ENCODE assay signal across 1 cellular context in the genomic region with DNA sequence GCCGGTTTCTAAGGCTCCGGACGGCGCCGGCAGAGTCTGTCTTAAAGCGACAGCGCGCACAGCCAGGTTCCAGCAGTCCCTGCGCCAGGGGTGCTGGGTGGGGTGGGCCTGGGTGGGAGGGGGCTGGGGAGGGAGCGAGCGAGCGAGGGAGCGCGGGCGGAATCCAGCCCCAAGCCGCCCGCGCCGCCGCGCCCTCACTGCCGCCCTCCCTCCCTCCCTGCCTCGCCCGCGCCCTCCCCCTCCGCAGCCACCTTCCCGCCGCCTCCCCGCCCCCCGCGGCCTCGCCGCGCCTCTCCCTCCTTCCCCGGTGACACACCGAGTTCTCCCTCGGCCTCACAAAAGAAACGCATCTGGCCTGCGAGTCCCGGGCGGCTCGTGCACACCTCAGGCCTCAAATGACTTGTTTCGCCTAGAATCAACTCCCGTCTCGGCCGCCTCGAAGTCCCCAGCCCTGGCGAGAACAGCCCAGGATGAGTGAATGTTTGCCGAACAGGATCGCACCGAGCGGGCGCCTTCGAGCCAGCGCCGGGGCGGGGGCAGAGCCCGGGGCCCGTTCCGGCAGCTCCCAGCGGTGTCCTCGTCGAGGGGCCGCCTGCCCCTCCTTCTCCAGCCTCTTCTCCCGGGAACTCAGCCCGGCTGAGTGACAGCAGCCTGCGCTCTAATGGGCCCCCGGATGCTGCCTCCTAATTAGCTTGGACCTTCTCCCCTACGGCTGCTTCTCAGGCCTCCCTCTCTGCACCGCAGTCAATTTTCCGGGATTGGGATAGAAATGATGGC.
TF ChIP-seq lines count a peak whose summit lies in the region.

A gene (minus strand): TSS at position 43 of the 777 bp plus-strand sequence. CDS start 347 bp downstream, outside the sequence.

TF ChIP-seq in HepG2, 621 proteins besides CTCF, POLR2A, EP300 and RAD21 (continued from another document and continues in another):
- TF ChIP-seq, protein P1, sequence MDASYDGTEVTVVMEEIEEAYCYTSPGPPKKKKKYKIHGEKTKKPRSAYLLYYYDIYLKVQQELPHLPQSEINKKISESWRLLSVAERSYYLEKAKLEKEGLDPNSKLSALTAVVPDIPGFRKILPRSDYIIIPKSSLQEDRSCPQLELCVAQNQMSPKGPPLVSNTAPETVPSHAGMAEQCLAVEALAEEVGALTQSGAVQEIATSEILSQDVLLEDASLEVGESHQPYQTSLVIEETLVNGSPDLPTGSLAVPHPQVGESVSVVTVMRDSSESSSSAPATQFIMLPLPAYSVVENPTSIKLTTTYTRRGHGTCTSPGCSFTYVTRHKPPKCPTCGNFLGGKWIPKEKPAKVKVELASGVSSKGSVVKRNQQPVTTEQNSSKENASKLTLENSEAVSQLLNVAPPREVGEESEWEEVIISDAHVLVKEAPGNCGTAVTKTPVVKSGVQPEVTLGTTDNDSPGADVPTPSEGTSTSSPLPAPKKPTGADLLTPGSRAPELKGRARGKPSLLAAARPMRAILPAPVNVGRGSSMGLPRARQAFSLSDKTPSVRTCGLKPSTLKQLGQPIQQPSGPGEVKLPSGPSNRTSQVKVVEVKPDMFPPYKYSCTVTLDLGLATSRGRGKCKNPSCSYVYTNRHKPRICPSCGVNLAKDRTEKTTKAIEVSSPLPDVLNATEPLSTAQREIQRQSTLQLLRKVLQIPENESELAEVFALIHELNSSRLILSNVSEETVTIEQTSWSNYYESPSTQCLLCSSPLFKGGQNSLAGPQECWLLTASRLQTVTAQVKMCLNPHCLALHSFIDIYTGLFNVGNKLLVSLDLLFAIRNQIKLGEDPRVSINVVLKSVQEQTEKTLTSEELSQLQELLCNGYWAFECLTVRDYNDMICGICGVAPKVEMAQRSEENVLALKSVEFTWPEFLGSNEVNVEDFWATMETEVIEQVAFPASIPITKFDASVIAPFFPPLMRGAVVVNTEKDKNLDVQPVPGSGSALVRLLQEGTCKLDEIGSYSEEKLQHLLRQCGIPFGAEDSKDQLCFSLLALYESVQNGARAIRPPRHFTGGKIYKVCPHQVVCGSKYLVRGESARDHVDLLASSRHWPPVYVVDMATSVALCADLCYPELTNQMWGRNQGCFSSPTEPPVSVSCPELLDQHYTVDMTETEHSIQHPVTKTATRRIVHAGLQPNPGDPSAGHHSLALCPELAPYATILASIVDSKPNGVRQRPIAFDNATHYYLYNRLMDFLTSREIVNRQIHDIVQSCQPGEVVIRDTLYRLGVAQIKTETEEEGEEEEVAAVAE (CRISPR knock-in tag; IDR thresholded peaks at IDR 0.05; ENCODE audit: borderline replicate concordance), result no peak; the same call in 1 of the 2 replicates
- TF ChIP-seq, protein P2, sequence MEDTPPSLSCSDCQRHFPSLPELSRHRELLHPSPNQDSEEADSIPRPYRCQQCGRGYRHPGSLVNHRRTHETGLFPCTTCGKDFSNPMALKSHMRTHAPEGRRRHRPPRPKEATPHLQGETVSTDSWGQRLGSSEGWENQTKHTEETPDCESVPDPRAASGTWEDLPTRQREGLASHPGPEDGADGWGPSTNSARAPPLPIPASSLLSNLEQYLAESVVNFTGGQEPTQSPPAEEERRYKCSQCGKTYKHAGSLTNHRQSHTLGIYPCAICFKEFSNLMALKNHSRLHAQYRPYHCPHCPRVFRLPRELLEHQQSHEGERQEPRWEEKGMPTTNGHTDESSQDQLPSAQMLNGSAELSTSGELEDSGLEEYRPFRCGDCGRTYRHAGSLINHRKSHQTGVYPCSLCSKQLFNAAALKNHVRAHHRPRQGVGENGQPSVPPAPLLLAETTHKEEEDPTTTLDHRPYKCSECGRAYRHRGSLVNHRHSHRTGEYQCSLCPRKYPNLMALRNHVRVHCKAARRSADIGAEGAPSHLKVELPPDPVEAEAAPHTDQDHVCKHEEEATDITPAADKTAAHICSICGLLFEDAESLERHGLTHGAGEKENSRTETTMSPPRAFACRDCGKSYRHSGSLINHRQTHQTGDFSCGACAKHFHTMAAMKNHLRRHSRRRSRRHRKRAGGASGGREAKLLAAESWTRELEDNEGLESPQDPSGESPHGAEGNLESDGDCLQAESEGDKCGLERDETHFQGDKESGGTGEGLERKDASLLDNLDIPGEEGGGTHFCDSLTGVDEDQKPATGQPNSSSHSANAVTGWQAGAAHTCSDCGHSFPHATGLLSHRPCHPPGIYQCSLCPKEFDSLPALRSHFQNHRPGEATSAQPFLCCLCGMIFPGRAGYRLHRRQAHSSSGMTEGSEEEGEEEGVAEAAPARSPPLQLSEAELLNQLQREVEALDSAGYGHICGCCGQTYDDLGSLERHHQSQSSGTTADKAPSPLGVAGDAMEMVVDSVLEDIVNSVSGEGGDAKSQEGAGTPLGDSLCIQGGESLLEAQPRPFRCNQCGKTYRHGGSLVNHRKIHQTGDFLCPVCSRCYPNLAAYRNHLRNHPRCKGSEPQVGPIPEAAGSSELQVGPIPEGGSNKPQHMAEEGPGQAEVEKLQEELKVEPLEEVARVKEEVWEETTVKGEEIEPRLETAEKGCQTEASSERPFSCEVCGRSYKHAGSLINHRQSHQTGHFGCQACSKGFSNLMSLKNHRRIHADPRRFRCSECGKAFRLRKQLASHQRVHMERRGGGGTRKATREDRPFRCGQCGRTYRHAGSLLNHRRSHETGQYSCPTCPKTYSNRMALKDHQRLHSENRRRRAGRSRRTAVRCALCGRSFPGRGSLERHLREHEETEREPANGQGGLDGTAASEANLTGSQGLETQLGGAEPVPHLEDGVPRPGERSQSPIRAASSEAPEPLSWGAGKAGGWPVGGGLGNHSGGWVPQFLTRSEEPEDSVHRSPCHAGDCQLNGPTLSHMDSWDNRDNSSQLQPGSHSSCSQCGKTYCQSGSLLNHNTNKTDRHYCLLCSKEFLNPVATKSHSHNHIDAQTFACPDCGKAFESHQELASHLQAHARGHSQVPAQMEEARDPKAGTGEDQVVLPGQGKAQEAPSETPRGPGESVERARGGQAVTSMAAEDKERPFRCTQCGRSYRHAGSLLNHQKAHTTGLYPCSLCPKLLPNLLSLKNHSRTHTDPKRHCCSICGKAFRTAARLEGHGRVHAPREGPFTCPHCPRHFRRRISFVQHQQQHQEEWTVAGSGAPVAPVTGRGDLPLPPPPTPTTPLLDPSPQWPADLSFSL (CRISPR knock-in tag; IDR thresholded peaks at IDR 0.05), result no peak
- peak; percentile 91 for TF ChIP-seq ZSCAN25 (CRISPR knock-in tag; IDR thresholded peaks at IDR 0.05)
- TF ChIP-seq, protein P3, sequence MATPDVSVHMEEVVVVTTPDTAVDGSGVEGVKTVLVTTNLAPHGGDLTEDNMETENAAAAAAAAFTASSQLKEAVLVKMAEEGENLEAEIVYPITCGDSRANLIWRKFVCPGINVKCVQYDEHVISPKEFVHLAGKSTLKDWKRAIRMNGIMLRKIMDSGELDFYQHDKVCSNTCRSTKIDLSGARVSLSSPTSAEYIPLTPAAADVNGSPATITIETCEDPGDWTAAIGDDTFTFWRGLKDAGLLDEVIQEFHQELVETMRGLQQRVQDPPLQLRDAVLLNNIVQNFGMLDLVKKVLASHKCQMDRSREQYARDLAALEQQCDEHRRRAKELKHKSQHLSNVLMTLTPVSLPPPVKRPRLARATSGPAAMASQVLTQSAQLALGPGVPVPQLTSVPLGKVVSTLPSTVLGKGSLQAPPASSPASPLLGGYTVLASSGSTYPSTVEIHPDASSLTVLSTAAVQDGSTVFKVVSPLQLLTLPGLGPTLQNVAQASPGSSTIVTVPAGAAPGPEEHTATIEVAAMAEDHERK (CRISPR knock-in tag; IDR thresholded peaks at IDR 0.05; ENCODE audit: low read depth), result no peak
- TF ChIP-seq MAFF (IDR thresholded peaks at IDR 0.05; ENCODE audit: low read depth, low read length), result no peak
- no peak for TF ChIP-seq AKAP8 (CRISPR knock-in tag; IDR thresholded peaks at IDR 0.05)
- peak; percentile 54; the same call in 1 of the 2 replicates for TF ChIP-seq ARHGAP35 (CRISPR knock-in tag; IDR thresholded peaks at IDR 0.05; ENCODE audit: borderline replicate concordance)
- TF ChIP-seq, protein P4, sequence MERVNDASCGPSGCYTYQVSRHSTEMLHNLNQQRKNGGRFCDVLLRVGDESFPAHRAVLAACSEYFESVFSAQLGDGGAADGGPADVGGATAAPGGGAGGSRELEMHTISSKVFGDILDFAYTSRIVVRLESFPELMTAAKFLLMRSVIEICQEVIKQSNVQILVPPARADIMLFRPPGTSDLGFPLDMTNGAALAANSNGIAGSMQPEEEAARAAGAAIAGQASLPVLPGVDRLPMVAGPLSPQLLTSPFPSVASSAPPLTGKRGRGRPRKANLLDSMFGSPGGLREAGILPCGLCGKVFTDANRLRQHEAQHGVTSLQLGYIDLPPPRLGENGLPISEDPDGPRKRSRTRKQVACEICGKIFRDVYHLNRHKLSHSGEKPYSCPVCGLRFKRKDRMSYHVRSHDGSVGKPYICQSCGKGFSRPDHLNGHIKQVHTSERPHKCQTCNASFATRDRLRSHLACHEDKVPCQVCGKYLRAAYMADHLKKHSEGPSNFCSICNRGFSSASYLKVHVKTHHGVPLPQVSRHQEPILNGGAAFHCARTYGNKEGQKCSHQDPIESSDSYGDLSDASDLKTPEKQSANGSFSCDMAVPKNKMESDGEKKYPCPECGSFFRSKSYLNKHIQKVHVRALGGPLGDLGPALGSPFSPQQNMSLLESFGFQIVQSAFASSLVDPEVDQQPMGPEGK (CRISPR knock-in tag; IDR thresholded peaks at IDR 0.05), result peak; percentile 62
- no peak for TF ChIP-seq ZNF335 (CRISPR knock-in tag; IDR thresholded peaks at IDR 0.05)
- 0 out of 2 replicates have a peak, but pooled peaks have one; percentile 25 for TF ChIP-seq SALL1 (CRISPR knock-in tag; IDR thresholded peaks at IDR 0.05)
- no peak for TF ChIP-seq ZNF841 (CRISPR knock-in tag; IDR thresholded peaks at IDR 0.05; ENCODE audit: borderline replicate concordance)
- TF ChIP-seq ZNF329 (CRISPR knock-in tag; IDR thresholded peaks at IDR 0.05; ENCODE audit: low read depth), result no peak
- TF ChIP-seq ZNF547 (CRISPR knock-in tag; IDR thresholded peaks at IDR 0.05), result no peak
- TF ChIP-seq ZNF501 (CRISPR knock-in tag; IDR thresholded peaks at IDR 0.05), result peak; percentile 66; the same call in 1 of the 2 replicates
- TF ChIP-seq, protein P5, sequence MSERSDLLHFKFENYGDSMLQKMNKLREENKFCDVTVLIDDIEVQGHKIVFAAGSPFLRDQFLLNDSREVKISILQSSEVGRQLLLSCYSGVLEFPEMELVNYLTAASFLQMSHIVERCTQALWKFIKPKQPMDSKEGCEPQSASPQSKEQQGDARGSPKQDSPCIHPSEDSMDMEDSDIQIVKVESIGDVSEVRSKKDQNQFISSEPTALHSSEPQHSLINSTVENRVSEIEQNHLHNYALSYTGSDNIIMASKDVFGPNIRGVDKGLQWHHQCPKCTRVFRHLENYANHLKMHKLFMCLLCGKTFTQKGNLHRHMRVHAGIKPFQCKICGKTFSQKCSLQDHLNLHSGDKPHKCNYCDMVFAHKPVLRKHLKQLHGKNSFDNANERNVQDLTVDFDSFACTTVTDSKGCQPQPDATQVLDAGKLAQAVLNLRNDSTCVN (CRISPR knock-in tag; IDR thresholded peaks at IDR 0.05; ENCODE audit: borderline replicate concordance), result no peak
- TF ChIP-seq, protein P6, sequence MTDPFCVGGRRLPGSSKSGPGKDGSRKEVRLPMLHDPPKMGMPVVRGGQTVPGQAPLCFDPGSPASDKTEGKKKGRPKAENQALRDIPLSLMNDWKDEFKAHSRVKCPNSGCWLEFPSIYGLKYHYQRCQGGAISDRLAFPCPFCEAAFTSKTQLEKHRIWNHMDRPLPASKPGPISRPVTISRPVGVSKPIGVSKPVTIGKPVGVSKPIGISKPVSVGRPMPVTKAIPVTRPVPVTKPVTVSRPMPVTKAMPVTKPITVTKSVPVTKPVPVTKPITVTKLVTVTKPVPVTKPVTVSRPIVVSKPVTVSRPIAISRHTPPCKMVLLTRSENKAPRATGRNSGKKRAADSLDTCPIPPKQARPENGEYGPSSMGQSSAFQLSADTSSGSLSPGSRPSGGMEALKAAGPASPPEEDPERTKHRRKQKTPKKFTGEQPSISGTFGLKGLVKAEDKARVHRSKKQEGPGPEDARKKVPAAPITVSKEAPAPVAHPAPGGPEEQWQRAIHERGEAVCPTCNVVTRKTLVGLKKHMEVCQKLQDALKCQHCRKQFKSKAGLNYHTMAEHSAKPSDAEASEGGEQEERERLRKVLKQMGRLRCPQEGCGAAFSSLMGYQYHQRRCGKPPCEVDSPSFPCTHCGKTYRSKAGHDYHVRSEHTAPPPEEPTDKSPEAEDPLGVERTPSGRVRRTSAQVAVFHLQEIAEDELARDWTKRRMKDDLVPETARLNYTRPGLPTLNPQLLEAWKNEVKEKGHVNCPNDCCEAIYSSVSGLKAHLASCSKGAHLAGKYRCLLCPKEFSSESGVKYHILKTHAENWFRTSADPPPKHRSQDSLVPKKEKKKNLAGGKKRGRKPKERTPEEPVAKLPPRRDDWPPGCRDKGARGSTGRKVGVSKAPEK (CRISPR knock-in tag; IDR thresholded peaks at IDR 0.05; ENCODE audit: borderline replicate concordance), result peak; percentile 82
- TF ChIP-seq TAF1 (CRISPR knock-in tag; IDR thresholded peaks at IDR 0.05), result peak; percentile 65
- TF ChIP-seq, protein P7, sequence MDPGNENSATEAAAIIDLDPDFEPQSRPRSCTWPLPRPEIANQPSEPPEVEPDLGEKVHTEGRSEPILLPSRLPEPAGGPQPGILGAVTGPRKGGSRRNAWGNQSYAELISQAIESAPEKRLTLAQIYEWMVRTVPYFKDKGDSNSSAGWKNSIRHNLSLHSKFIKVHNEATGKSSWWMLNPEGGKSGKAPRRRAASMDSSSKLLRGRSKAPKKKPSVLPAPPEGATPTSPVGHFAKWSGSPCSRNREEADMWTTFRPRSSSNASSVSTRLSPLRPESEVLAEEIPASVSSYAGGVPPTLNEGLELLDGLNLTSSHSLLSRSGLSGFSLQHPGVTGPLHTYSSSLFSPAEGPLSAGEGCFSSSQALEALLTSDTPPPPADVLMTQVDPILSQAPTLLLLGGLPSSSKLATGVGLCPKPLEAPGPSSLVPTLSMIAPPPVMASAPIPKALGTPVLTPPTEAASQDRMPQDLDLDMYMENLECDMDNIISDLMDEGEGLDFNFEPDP (CRISPR knock-in tag; conservative IDR thresholded peaks at IDR 0.05), result no peak
- no peak for TF ChIP-seq ZNF737 (CRISPR knock-in tag; IDR thresholded peaks at IDR 0.05; ENCODE audit: borderline replicate concordance)
- TF ChIP-seq KLF12 (CRISPR knock-in tag; IDR thresholded peaks at IDR 0.05; ENCODE audit: borderline replicate concordance), result no peak
- no peak for TF ChIP-seq ZNF34 (CRISPR knock-in tag; IDR thresholded peaks at IDR 0.05; ENCODE audit: borderline replicate concordance)
- TF ChIP-seq BORCS8-MEF2B (CRISPR knock-in tag; IDR thresholded peaks at IDR 0.05), result no peak
- no peak for TF ChIP-seq MTF2 (CRISPR knock-in tag; IDR thresholded peaks at IDR 0.05; ENCODE audit: borderline replicate concordance)
- TF ChIP-seq ZZZ3 (CRISPR knock-in tag; IDR thresholded peaks at IDR 0.05; ENCODE audit: borderline replicate concordance), result no peak
- TF ChIP-seq SOX5 (CRISPR knock-in tag; IDR thresholded peaks at IDR 0.05; ENCODE audit: borderline replicate concordance), result no peak
- TF ChIP-seq, protein P8, sequence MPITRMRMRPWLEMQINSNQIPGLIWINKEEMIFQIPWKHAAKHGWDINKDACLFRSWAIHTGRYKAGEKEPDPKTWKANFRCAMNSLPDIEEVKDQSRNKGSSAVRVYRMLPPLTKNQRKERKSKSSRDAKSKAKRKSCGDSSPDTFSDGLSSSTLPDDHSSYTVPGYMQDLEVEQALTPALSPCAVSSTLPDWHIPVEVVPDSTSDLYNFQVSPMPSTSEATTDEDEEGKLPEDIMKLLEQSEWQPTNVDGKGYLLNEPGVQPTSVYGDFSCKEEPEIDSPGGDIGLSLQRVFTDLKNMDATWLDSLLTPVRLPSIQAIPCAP (CRISPR knock-in tag; IDR thresholded peaks at IDR 0.05; ENCODE audit: low read depth), result no peak
- TF ChIP-seq MTA1 (CRISPR knock-in tag; IDR thresholded peaks at IDR 0.05; ENCODE audit: borderline replicate concordance), result no peak
- TF ChIP-seq FOXO1 (CRISPR knock-in tag; IDR thresholded peaks at IDR 0.05), result no peak
- TF ChIP-seq MBNL3 (CRISPR knock-in tag; conservative IDR thresholded peaks at IDR 0.05), result no peak
- TF ChIP-seq SAFB2 (CRISPR knock-in tag; IDR thresholded peaks at IDR 0.05; ENCODE audit: borderline replicate concordance, low read depth), result no peak
- no peak for TF ChIP-seq ZFP90 (CRISPR knock-in tag; IDR thresholded peaks at IDR 0.05; ENCODE audit: borderline replicate concordance)
- no peak for TF ChIP-seq HNRNPH1 (optimal IDR thresholded peaks at IDR 0.05; ENCODE audit: low read depth, low read length)
- TF ChIP-seq ZNF263 (CRISPR knock-in tag; IDR thresholded peaks at IDR 0.05), result no peak
- TF ChIP-seq GZF1 (CRISPR knock-in tag; IDR thresholded peaks at IDR 0.05), result no peak
